ENCODE assay signal across 10 cellular contexts in genomic region chr6:107658920-107659879, GRCh38.
A peak's percentile ranks its signal among the peaks of the same experiment; 100 is the strongest.
DNase-seq lines count a peak whose midpoint lies in the region; ATAC-seq, FAIRE-seq and TF ChIP-seq lines count a peak whose summit lies in the region.
"Had no signal": no experiment of that assay in that cellular context is flagged by ENCODE, and none has a peak within 500 bp of the region (broad histone marks: within the 10 kb centered on the region; RNA-seq: fewer than 3 reads in every experiment).

No MANE protein-coding gene starts in this region.

- DNase-seq in GM12891 (ENCODE audit: insufficient read length, low spot score) (no peak), NCI-H187 (lab: John Stamatoyannopoulos, UW) (peak; percentile 22 to 26), T-cell (no peak), neural crest cell (ENCODE audit: low read depth, low spot score) (no peak), epidermal melanocyte (ENCODE audit: insufficient read length, low spot score) (no peak)
- no peak for DNase-seq in activated naive CD4-positive, alpha-beta T cell treated with Interleukin-2 at 50 U/mL for 16 hours
- DNase-seq: small intestine had no signal

- TF ChIP-seq POLR2A in GM12891 (IDR thresholded peaks at IDR 0.05; ENCODE audit: low read depth, low read length) = no peak

- CTCF ChIA-PET in T-cell (lab: Charles Lee) = interaction anchor here in 1 of 2 donors (0.6 kb wide), 1 partner anchor 81 kb away, joined by 3 read pairs; no protein-coding TSS in a partner anchor

- TF ChIP-seq CTCF in neural crest cell (conservative IDR thresholded peaks at IDR 0.05) = no peak

- peaks cover 29 to 37% (median 32%) of the 10 kb centered on the region in 3 donors for H3K4me1 Mint-ChIP-seq in T-cell
- H3K4me1 Mint-ChIP-seq in neural crest cell = peaks cover 85% of the 10 kb centered on the region

- H3K27me3 Mint-ChIP-seq in T-cell = peaks cover 0 to 4% of the 10 kb centered on the region in 2 donors
- no peaks in the 10 kb centered on the region for H3K27me3 Mint-ChIP-seq in neural crest cell (ENCODE audit: low read depth)

- POLR2A ChIA-PET in T-cell (lab: Charles Lee) = interaction anchor here in 1 of 2 donors (0.6 kb wide), 1 partner anchor 14 kb away, joined by 3 read pairs; no protein-coding TSS in a partner anchor

- H3K9me3 Mint-ChIP-seq in T-cell (no peaks in the 10 kb centered on the region), neural crest cell (no peaks in the 10 kb centered on the region)
- H3K9me3 Mint-ChIP-seq: activated T-helper 2 cell treated with anti-CD3 and anti-CD28 coated beads, Interferon-gamma antibody, Interleukin-2, Interleukin-4, amounts not matched to agents 10 μg/mL and 5 μg/mL and 100 μg/mL, durations not matched to agents 14 hours and 24 hours and 36 hours had no signal

- H3K36me3 Mint-ChIP-seq in T-cell (no peaks in the 10 kb centered on the region), neural crest cell (ENCODE audit: low read depth) (peaks cover 10% of the 10 kb centered on the region)

- H3K27ac Mint-ChIP-seq in T-cell (peak overlapping the region; percentile 39 to 48), neural crest cell (ENCODE audit: unreplicated experiment) (peak overlapping the region; percentile 97)
- H3K27ac Mint-ChIP-seq: activated T-helper 2 cell treated with anti-CD3 and anti-CD28 coated beads, Interferon-gamma antibody, Interleukin-2, Interleukin-4, amounts not matched to agents 10 μg/mL and 5 μg/mL and 100 μg/mL, durations not matched to agents 14 hours and 24 hours and 36 hours had no signal

- H3K4me3 Mint-ChIP-seq in T-cell (peak overlapping the region in 1 of 3 donors; percentile 70), neural crest cell (peak overlapping the region; percentile 39)

- peak; percentile 86 for FAIRE-seq in GM12891 (lab: Jason Lieb, UNC)
- FAIRE-seq: small intestine had no signal

- ATAC-seq in T-cell (replicated peaks in 1 of 4) = no peak
- no peak for ATAC-seq in HG02852 (IDR thresholded peaks at IDR 0.05; ENCODE audit: unreplicated experiment)
- ATAC-seq in GM21576 (IDR thresholded peaks at IDR 0.05; ENCODE audit: unreplicated experiment) = no peak

TF ChIP-seq in GM12891, 5 proteins besides CTCF, POLR2A, EP300 and RAD21:
- TF ChIP-seq POU2F2 (IDR thresholded peaks at IDR 0.05; ENCODE audit: low read depth, low read length) (no peak), POLR2AphosphoS5 (IDR thresholded peaks at IDR 0.05; ENCODE audit: low read depth, low read length) (no peak), PAX5 (IDR thresholded peaks at IDR 0.05; ENCODE audit: insufficient read depth, low read length, severe bottlenecking) (no peak), SPI1 (IDR thresholded peaks at IDR 0.05; ENCODE audit: low read depth, low read length) (no peak), TAF1 (IDR thresholded peaks at IDR 0.05; ENCODE audit: low read depth, low read length) (no peak)

Comparison
In these comparisons a context has a peak if more than half of its experiments do, and no peak if none do; other contexts are left out.
1. DNase-seq: peak in NCI-H187 (2 of 2); none in GM12891 (single experiment), T-cell (0 of 34), neural crest cell (single experiment), epidermal melanocyte (single experiment) and activated naive CD4-positive, alpha-beta T cell treated with Interleukin-2 at 50 U/mL for 16 hours (single experiment).